1 cellular context compared by ENCODE assay signal in the genomic region with DNA sequence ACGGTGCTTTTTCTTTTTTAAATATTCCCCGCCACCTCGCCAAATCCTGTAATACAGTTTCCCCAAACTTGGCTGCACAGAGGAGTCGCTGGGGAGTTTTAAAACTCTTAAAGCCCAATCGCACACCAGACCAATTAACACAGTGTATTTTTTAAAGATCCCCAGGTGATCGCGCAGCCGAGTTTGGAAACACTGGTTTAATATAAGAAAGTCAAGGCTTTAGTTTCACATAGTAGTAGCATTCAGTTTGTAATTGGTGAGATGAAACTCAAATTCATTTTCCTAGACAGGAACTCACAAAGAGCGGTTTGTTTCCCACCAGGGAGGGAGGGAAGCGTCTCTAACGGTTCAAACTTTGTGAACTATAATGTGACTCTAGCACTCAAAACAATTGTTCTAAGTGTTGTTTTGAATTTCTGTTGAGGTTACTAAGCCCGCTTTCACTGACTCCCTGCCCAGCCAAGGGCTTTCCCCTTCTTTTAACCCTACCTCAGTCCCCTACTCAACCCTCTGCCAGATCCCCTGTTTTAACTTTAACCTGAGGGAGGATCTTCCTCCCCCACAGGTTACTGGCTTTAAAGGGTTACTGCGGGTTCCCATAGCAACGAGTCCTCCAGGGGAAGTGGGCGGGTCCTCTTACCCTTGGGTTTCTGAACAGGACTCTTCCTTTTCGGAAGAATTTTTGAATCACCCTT.
TF ChIP-seq lines count a peak whose summit lies in the region.

No MANE protein-coding gene starts in this region.

TF ChIP-seq in HepG2, 621 proteins besides CTCF, POLR2A, EP300 and RAD21 (continued from another document and continues in another):
- TF ChIP-seq POLR2AphosphoS2 (IDR thresholded peaks at IDR 0.05; ENCODE audit: low read depth, low read length) (no peak), SMARCC2 (IDR thresholded peaks at IDR 0.05) (no peak), HIVEP1 (CRISPR knock-in tag; IDR thresholded peaks at IDR 0.05) (no peak), ZNF775 (CRISPR knock-in tag; IDR thresholded peaks at IDR 0.05; ENCODE audit: borderline replicate concordance) (no peak), RCOR2 (CRISPR knock-in tag; IDR thresholded peaks at IDR 0.05) (no peak), HNRNPLL (IDR thresholded peaks at IDR 0.05; ENCODE audit: low read depth, low read length, poor library complexity, severe bottlenecking) (no peak), ZKSCAN8 (CRISPR knock-in tag; IDR thresholded peaks at IDR 0.05; ENCODE audit: borderline replicate concordance) (no peak), SRF (IDR thresholded peaks at IDR 0.05; ENCODE audit: low read depth, low read length) (no peak), ZNF672 (CRISPR knock-in tag; IDR thresholded peaks at IDR 0.05) (no peak), KLF16 (CRISPR knock-in tag; IDR thresholded peaks at IDR 0.05) (no peak; a peak in 1 of 4 replicates), MTA1 (CRISPR knock-in tag; IDR thresholded peaks at IDR 0.05; ENCODE audit: borderline replicate concordance) (no peak), ZNF562 (CRISPR knock-in tag; IDR thresholded peaks at IDR 0.05; ENCODE audit: borderline replicate concordance) (no peak), ZMYM3 (CRISPR knock-in tag; IDR thresholded peaks at IDR 0.05) (no peak), SALL2 (CRISPR knock-in tag; IDR thresholded peaks at IDR 0.05) (no peak), HCFC1 (IDR thresholded peaks at IDR 0.05; ENCODE audit: low read depth, low read length) (no peak), ZNF382 (CRISPR knock-in tag; IDR thresholded peaks at IDR 0.05; ENCODE audit: borderline replicate concordance) (no peak), ZNF232 (CRISPR knock-in tag; IDR thresholded peaks at IDR 0.05; ENCODE audit: borderline replicate concordance) (peak; percentile 73), KDM2A (CRISPR knock-in tag; IDR thresholded peaks at IDR 0.05; ENCODE audit: borderline replicate concordance, low read depth) (no peak), HDAC6 (IDR thresholded peaks at IDR 0.05; ENCODE audit: low read depth, low read length) (no peak), SMYD3 (CRISPR knock-in tag; IDR thresholded peaks at IDR 0.05) (no peak), ZNF496 (CRISPR knock-in tag; IDR thresholded peaks at IDR 0.05; ENCODE audit: insufficient replicate concordance) (no peak), THAP8 (CRISPR knock-in tag; IDR thresholded peaks at IDR 0.05; ENCODE audit: borderline replicate concordance) (no peak), E2F1 (CRISPR knock-in tag; IDR thresholded peaks at IDR 0.05) (peak; percentile 68; the same call in 1 of the 2 replicates), FOSL1 (CRISPR knock-in tag; IDR thresholded peaks at IDR 0.05; ENCODE audit: borderline replicate concordance) (no peak; the same call in 1 of the 2 replicates), SIX1 (CRISPR knock-in tag; IDR thresholded peaks at IDR 0.05; ENCODE audit: borderline replicate concordance) (peak; percentile 14; the same call in 1 of the 2 replicates), ZNF331 (CRISPR knock-in tag; IDR thresholded peaks at IDR 0.05) (peak; percentile 19; the same call in 1 of the 2 replicates), ZHX1 (CRISPR knock-in tag; IDR thresholded peaks at IDR 0.05; ENCODE audit: low read depth) (no peak), RBAK (CRISPR knock-in tag; IDR thresholded peaks at IDR 0.05) (no peak), HHEX (CRISPR knock-in tag; IDR thresholded peaks at IDR 0.05) (no peak), ZNF282 (IDR thresholded peaks at IDR 0.05; ENCODE audit: partially characterized antibody) (no peak), MED1 (CRISPR knock-in tag; IDR thresholded peaks at IDR 0.05) (peak; percentile 51; the same call in 1 of the 2 replicates), DNMT3B (CRISPR knock-in tag; conservative IDR thresholded peaks at IDR 0.05) (no peak; the same call in 1 of the 2 replicates), ISX (CRISPR knock-in tag; conservative IDR thresholded peaks at IDR 0.05) (peak; percentile 58; the same call in 1 of the 2 replicates), SP4 (CRISPR knock-in tag; IDR thresholded peaks at IDR 0.05) (no peak), ZFP1 (CRISPR knock-in tag; IDR thresholded peaks at IDR 0.05) (0 out of 2 replicates have a peak, but pooled peaks have one; percentile 20), ZNF670 (CRISPR knock-in tag; IDR thresholded peaks at IDR 0.05; ENCODE audit: borderline replicate concordance) (no peak), SIN3B (IDR thresholded peaks at IDR 0.05; ENCODE audit: low read length) (no peak; the same call in 1 of the 2 replicates), ZNF605 (CRISPR knock-in tag; IDR thresholded peaks at IDR 0.05) (0 out of 2 replicates have a peak, but pooled peaks have one; percentile 41), BRF2 (CRISPR knock-in tag; IDR thresholded peaks at IDR 0.05) (no peak), ZNF703 (CRISPR knock-in tag; IDR thresholded peaks at IDR 0.05; ENCODE audit: borderline replicate concordance) (no peak), CREB1 (IDR thresholded peaks at IDR 0.05) (no peak), CREB1 (CRISPR knock-in tag; IDR thresholded peaks at IDR 0.05) (no peak), ZNF883 (CRISPR knock-in tag; IDR thresholded peaks at IDR 0.05; ENCODE audit: not compliant biosample characterization) (no peak), ZNF446 (CRISPR knock-in tag; IDR thresholded peaks at IDR 0.05) (no peak), CREBL2 (CRISPR knock-in tag; IDR thresholded peaks at IDR 0.05; ENCODE audit: borderline replicate concordance) (no peak)
- TF ChIP-seq, protein P1, sequence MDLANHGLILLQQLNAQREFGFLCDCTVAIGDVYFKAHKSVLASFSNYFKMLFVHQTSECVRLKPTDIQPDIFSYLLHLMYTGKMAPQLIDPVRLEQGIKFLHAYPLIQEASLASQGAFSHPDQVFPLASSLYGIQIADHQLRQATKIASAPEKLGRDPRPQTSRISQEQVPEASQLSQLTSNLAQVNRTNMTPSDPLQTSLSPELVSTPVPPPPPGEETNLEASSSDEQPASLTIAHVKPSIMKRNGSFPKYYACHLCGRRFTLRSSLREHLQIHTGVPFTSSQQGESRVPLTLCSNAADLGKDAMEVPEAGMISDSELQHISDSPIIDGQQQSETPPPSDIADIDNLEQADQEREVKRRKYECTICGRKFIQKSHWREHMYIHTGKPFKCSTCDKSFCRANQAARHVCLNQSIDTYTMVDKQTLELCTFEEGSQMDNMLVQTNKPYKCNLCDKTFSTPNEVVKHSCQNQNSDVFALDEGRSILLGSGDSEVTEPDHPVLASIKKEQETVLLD (CRISPR knock-in tag; IDR thresholded peaks at IDR 0.05; ENCODE audit: low read depth) = no peak
- TF ChIP-seq, protein P2, sequence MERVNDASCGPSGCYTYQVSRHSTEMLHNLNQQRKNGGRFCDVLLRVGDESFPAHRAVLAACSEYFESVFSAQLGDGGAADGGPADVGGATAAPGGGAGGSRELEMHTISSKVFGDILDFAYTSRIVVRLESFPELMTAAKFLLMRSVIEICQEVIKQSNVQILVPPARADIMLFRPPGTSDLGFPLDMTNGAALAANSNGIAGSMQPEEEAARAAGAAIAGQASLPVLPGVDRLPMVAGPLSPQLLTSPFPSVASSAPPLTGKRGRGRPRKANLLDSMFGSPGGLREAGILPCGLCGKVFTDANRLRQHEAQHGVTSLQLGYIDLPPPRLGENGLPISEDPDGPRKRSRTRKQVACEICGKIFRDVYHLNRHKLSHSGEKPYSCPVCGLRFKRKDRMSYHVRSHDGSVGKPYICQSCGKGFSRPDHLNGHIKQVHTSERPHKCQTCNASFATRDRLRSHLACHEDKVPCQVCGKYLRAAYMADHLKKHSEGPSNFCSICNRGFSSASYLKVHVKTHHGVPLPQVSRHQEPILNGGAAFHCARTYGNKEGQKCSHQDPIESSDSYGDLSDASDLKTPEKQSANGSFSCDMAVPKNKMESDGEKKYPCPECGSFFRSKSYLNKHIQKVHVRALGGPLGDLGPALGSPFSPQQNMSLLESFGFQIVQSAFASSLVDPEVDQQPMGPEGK (CRISPR knock-in tag; IDR thresholded peaks at IDR 0.05) = peak; percentile 41; the same call in 1 of the 2 replicates
- TF ChIP-seq, protein P3, sequence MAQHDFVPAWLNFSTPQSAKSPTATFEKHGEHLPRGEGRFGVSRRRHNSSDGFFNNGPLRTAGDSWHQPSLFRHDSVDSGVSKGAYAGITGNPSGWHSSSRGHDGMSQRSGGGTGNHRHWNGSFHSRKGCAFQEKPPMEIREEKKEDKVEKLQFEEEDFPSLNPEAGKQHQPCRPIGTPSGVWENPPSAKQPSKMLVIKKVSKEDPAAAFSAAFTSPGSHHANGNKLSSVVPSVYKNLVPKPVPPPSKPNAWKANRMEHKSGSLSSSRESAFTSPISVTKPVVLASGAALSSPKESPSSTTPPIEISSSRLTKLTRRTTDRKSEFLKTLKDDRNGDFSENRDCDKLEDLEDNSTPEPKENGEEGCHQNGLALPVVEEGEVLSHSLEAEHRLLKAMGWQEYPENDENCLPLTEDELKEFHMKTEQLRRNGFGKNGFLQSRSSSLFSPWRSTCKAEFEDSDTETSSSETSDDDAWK (CRISPR knock-in tag; IDR thresholded peaks at IDR 0.05) = no peak
- TF ChIP-seq, protein P4, sequence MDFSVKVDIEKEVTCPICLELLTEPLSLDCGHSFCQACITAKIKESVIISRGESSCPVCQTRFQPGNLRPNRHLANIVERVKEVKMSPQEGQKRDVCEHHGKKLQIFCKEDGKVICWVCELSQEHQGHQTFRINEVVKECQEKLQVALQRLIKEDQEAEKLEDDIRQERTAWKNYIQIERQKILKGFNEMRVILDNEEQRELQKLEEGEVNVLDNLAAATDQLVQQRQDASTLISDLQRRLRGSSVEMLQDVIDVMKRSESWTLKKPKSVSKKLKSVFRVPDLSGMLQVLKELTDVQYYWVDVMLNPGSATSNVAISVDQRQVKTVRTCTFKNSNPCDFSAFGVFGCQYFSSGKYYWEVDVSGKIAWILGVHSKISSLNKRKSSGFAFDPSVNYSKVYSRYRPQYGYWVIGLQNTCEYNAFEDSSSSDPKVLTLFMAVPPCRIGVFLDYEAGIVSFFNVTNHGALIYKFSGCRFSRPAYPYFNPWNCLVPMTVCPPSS (IDR thresholded peaks at IDR 0.05) = no peak
- TF ChIP-seq, protein P5, sequence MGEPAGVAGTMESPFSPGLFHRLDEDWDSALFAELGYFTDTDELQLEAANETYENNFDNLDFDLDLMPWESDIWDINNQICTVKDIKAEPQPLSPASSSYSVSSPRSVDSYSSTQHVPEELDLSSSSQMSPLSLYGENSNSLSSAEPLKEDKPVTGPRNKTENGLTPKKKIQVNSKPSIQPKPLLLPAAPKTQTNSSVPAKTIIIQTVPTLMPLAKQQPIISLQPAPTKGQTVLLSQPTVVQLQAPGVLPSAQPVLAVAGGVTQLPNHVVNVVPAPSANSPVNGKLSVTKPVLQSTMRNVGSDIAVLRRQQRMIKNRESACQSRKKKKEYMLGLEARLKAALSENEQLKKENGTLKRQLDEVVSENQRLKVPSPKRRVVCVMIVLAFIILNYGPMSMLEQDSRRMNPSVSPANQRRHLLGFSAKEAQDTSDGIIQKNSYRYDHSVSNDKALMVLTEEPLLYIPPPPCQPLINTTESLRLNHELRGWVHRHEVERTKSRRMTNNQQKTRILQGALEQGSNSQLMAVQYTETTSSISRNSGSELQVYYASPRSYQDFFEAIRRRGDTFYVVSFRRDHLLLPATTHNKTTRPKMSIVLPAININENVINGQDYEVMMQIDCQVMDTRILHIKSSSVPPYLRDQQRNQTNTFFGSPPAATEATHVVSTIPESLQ (CRISPR knock-in tag; conservative IDR thresholded peaks at IDR 0.05) = no peak
